ENCODE assay signal across 17 cellular contexts in the genomic region with DNA sequence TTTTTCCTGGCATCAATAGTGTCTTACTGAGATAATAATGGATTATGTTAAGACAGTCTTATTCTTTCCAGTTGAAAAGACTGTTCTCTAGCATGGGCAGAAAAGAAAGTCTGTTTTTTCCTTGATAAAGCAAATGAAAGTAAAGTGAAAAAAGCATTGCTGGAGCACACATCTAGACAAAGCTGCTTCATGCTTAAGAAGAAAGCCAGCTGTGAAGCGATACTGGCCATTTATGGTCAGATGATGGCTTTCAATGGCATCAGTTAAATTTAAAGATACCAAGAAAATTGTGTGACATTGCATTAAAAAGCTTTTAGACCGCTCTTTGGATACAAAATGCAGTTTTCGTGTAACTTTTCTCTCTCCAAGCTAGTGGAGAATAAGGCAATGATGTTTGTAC.
"Had no signal": no experiment of that assay in that cellular context is flagged by ENCODE, and none has a peak within 500 bp of the region (broad histone marks: within the 10 kb centered on the region; RNA-seq: fewer than 3 reads in every experiment).

No MANE protein-coding gene starts in this region.

- H3K4me1 ChIP-seq: heart right ventricle, spleen, transverse colon had no signal

- H3K9me3 ChIP-seq: heart right ventricle, neutrophil, spleen, transverse colon had no signal

- ATAC-seq: activated T-helper 17 cell treated with anti-CD3 and anti-CD28 coated beads, Interleukin-2, amount 50 U/mL, for 72 hours; effector memory CD8-positive, alpha-beta T cell; heart right ventricle; right cardiac atrium; stimulated activated memory B cell treated with anti-CD40 and anti-IgM and Interleukin-4, amounts not matched to agents 10 μg/mL and 1 μg/mL and 100 μg/mL, for 72 hours had no signal

- DNase-seq: activated CD4-positive, alpha-beta T cell treated with anti-CD3 and anti-CD28 coated beads, Interleukin-2, amount 10 ng/mL, durations not matched to agents 7 days and 5 days; activated CD4-positive, CD25-positive, alpha-beta regulatory T cell; activated naive CD4-positive, alpha-beta T cell treated with anti-CD3 and anti-CD28 coated beads for 36 hours; activated T-cell treated with anti-CD3 and anti-CD28 coated beads for 4 hours; effector memory CD8-positive, alpha-beta T cell; heart right ventricle; islet precursor cell; midbrain; naive B cell; right cardiac atrium; spleen; stimulated activated CD4-positive, alpha-beta T cell treated with anti-CD3 and anti-CD28 coated beads, Interleukin-1b, Interleukin-23, amount 100 ng/mL, for 48 hours; T-helper 2 cell; transverse colon had no signal

- H3K27ac ChIP-seq: heart right ventricle, neutrophil, spleen, transverse colon had no signal

- H3K27me3 ChIP-seq: heart right ventricle, neutrophil, spleen, transverse colon had no signal

- H3K36me3 ChIP-seq: heart right ventricle, neutrophil, spleen, transverse colon had no signal

- H3K4me3 ChIP-seq: heart right ventricle, spleen, transverse colon had no signal
